Comparison of ENCODE assay signal across 15 cellular contexts in genomic region chr20:31747640-31748039, GRCh38. TPM values are rescaled to one million over a fixed set of nuclear protein-coding genes. Genes with fewer than 3 reads are reported as not detected.
DNase-seq lines count a peak whose midpoint lies in the region; ATAC-seq, FAIRE-seq and TF ChIP-seq lines count a peak whose summit lies in the region.
"Had no signal": no experiment of that assay in that cellular context is flagged by ENCODE, and none has a peak within 500 bp of the region (broad histone marks: within the 10 kb centered on the region; RNA-seq: fewer than 3 reads in every experiment).

No MANE protein-coding gene starts in this region.

- ATAC-seq in psoas muscle (peak; percentile 84 to 92 (median 90)), HG02973 (IDR thresholded peaks at IDR 0.05; ENCODE audit: unreplicated experiment) (no peak)
- ATAC-seq: CD8-positive, alpha-beta T cell; stimulated activated naive B cell treated with anti-CD40 and anti-IgM and Interleukin-4, amounts not matched to agents 10 μg/mL and 1 μg/mL and 100 μg/mL, for 72 hours had no signal

- no peak for TF ChIP-seq CTCF in psoas muscle (IDR thresholded peaks at IDR 0.05)

- no peak for FAIRE-seq in GM12891 (lab: Jason Lieb, UNC)

- DNase-seq in GM12891 (ENCODE audit: insufficient read length, low spot score) (no peak), NCI-H2171 treated with DMSO at 0.1 percent for 48 hours (lab: John Stamatoyannopoulos, UW) (peak; percentile 67), fibroblast of gingiva (ENCODE audit: low read depth) (peak; percentile 47), psoas muscle (no peak), hippocampal formation (lab: John Stamatoyannopoulos, UW) (no peak), posterior cingulate gyrus (no peak)
- DNase-seq: CD8-positive, alpha-beta T cell; glutamatergic neuron; naive B cell; NCI-H1694 treated with DMSO at 0.1 percent for 48 hours; NCI-H774; SIG-M5; stimulated activated naive B cell treated with anti-CD40 and anti-IgM and Interleukin-4, amounts not matched to agents 10 μg/mL and 1 μg/mL and 100 μg/mL, for 72 hours had no signal

- H3K4me1 ChIP-seq in psoas muscle, result peaks cover 37% of the 10 kb centered on the region
- H3K4me1 ChIP-seq: breast epithelium had no signal

- TF ChIP-seq POLR2A in GM12891 (IDR thresholded peaks at IDR 0.05; ENCODE audit: low read depth, low read length), result no peak

- peak overlapping the region; percentile 81 for H3K27ac ChIP-seq in psoas muscle
- H3K27ac ChIP-seq: breast epithelium had no signal

- no peak overlapping the region for H3K4me3 ChIP-seq in psoas muscle
- H3K4me3 ChIP-seq: breast epithelium had no signal

- no peaks in the 10 kb centered on the region for H3K9me3 ChIP-seq in psoas muscle
- H3K9me3 ChIP-seq: breast epithelium had no signal

- H3K27me3 ChIP-seq in psoas muscle (ENCODE audit: insufficient read depth in 3 of 3, low read length in 2 of 3), result no peaks in the 10 kb centered on the region
- H3K27me3 ChIP-seq: breast epithelium had no signal

- H3K36me3 ChIP-seq in psoas muscle (ENCODE audit: insufficient read depth in 1 of 2, low read depth in 1 of 2), result no peaks in the 10 kb centered on the region
- H3K36me3 ChIP-seq: breast epithelium had no signal

- WGBS in psoas muscle, 3 donors, result 13 to 25% (median 22%) methylated on average over 5 of the region's 5 CpGs

- intact Hi-C loops in psoas muscle (cut with DNase I) (loop anchor here in 1 of 2 donors (5.0 kb wide), 1 partner anchor 70 kb away; the partner anchor contains the start of gene MYLK2), posterior cingulate gyrus (cut with DNase I) (no loop called here)

TF ChIP-seq in GM12891, 5 proteins besides CTCF, POLR2A, EP300 and RAD21:
- TF ChIP-seq PAX5 (IDR thresholded peaks at IDR 0.05; ENCODE audit: insufficient read depth, low read length, severe bottlenecking) (no peak), POLR2AphosphoS5 (IDR thresholded peaks at IDR 0.05; ENCODE audit: low read depth, low read length) (no peak), SPI1 (IDR thresholded peaks at IDR 0.05; ENCODE audit: low read depth, low read length) (peak; percentile 52), POU2F2 (IDR thresholded peaks at IDR 0.05; ENCODE audit: low read depth, low read length) (no peak), TAF1 (IDR thresholded peaks at IDR 0.05; ENCODE audit: low read depth, low read length) (no peak)
TF ChIP-seq in GM12891: peak in this region for 1.

RNA-seq across cellular contexts. Expression of gene TPX2, which starts 8.6 kb away (rescaled TPM):
- polyA plus RNA-seq in GM12891 (2012; ENCODE audit: low read depth, missing spikeins), result 52.8 TPM
- 1 to 10 TPM in 3 of 4 donors, under 1 TPM in 1; 0.63 to 2.2 (median 1.6) TPM for total RNA-seq in psoas muscle
- polyA plus RNA-seq in psoas muscle, result 1 to 10 TPM; 2.6 to 8.5 (median 3.4) TPM

RNA-seq across cellular contexts. Expression of gene BCL2L1, which starts 25.0 kb away (rescaled TPM):
- 40.2 TPM for polyA plus RNA-seq in GM12891 (2012; ENCODE audit: low read depth, missing spikeins)
- total RNA-seq in psoas muscle, result 10 to 100 TPM; 34.5 to 95.1 (median 76.3) TPM
- polyA plus RNA-seq in psoas muscle, result 100 to 1,000 TPM in 1 of 3 donors, 10 to 100 TPM in 2; 42.3 to 204 (median 48.2) TPM

Comparison
In these comparisons a context has a peak if more than half of its experiments do, and no peak if none do; other contexts are left out.
1. DNase-seq: peak in NCI-H2171 treated with DMSO at 0.1 percent for 48 hours (single experiment) and fibroblast of gingiva (single experiment); none in GM12891 (single experiment), psoas muscle (0 of 2), hippocampal formation (0 of 2) and posterior cingulate gyrus (0 of 10).